In the genomic region with DNA sequence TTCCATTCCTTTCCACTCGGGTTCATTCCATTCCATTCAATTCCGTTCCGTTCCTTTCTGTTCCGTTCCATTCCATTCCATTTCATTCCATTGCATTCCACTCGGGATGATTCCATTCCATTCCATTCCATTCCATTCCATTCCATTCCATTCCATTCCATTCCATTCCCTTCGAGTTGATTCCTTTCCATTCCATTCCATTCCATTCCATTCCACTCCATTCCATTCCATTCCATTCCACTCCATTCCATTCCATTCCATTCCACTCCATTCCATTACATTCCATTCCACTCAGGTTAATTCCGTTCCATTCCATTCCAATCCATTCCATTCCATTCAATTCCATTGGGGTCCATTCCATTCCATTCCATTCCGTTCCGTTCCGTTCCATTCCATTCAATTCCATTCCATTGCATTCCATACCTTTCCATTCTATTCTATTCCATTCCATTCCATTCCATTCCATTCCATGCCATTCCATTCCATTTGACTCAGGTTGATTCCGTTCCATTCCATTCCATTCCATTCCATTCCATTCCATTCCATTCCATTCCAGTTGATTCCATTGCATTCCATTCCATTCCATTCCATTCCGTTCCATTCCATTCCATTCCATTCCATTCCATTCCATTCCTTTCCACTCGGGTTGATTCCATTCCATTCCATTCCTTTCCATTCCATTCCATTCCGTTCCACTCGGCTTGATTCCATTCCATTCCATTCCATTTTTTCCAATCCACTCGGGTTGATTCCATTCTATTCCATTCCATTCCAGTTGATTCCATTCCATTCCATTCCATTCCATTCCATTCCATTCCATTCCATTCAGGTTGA, we compare ENCODE assay signal across 8 cellular contexts.
A peak's percentile ranks its signal among the peaks of the same experiment; 100 is the strongest.
DNase-seq lines count a peak whose midpoint lies in the region; ATAC-seq, FAIRE-seq and TF ChIP-seq lines count a peak whose summit lies in the region.
"Not testable (repeated sequence)": the region's sequence is repeated elsewhere in the genome, so short reads cannot be mapped to it uniquely, and the experiment has no call there.

No MANE protein-coding gene starts in this region.

- H3K4me3 ChIP-seq in K562; right cardiac atrium (ENCODE audit: low read length): not testable (repeated sequence)

- H3K27me3 ChIP-seq in CD4-positive, alpha-beta T cell (ENCODE audit: control insufficient read depth, insufficient read depth, low read length); K562 (ENCODE audit: control insufficient read depth in 2 of 2, insufficient read depth in 2 of 2, low read length in 2 of 2); right cardiac atrium (ENCODE audit: control insufficient read depth, insufficient read depth): not testable (repeated sequence)

- H3K27ac ChIP-seq in CD4-positive, alpha-beta T cell (ENCODE audit: low read depth, low read length); K562 (ENCODE audit: extremely low read depth, low read depth, low read length); right cardiac atrium (ENCODE audit: low read length): not testable (repeated sequence)

- TF ChIP-seq POLR2A in K562 (conservative IDR thresholded peaks at IDR 0.05) = not testable (repeated sequence)

- peak; percentile 48 for ATAC-seq in CD4-positive, alpha-beta T cell (ENCODE audit: poor library complexity)
- ATAC-seq in GM19395 (IDR thresholded peaks at IDR 0.05; ENCODE audit: unreplicated experiment) = peak; percentile 69
- ATAC-seq in HG02571 (IDR thresholded peaks at IDR 0.05; ENCODE audit: unreplicated experiment) = peak; percentile 40
- ATAC-seq in HG03103 (IDR thresholded peaks at IDR 0.05; ENCODE audit: low read depth, unreplicated experiment) = peak; percentile 47
- peak; percentile 71 for ATAC-seq in K562
- peak; percentile 86 to 88 for ATAC-seq in right cardiac atrium

- TF ChIP-seq CTCF in CD4-positive, alpha-beta T cell (IDR thresholded peaks at IDR 0.05); K562 (IDR thresholded peaks at IDR 0.05 in 2 of 3, conservative IDR thresholded peaks at IDR 0.05 in 1 of 3; ENCODE audit: insufficient read depth in 2 of 3, low read depth in 1 of 3, low read length in 3 of 3); osteocyte (IDR thresholded peaks at IDR 0.05): not testable (repeated sequence)

- POLR2A ChIA-PET in CD4-positive, alpha-beta T cell (lab: Charles Lee); K562 (lab: Yijun Ruan, JAX): not testable (repeated sequence)

- CTCF ChIA-PET in CD4-positive, alpha-beta T cell (lab: Charles Lee); K562 (lab: Yijun Ruan, JAX; ENCODE audit: low intra/inter-chr PET ratio): not testable (repeated sequence)

- H3K9ac ChIP-seq in K562 (ENCODE audit: insufficient read depth in 1 of 2, low read depth in 2 of 2, low read length in 2 of 2) = not testable (repeated sequence)

- not testable (repeated sequence) for H3K27ac Mint-ChIP-seq in CD4-positive, alpha-beta T cell; osteocyte (ENCODE audit: unreplicated experiment)

- TF ChIP-seq EP300 in K562 (IDR thresholded peaks at IDR 0.05; ENCODE audit: low read length) = not testable (repeated sequence)

- not testable (repeated sequence) for TF ChIP-seq RAD21 in K562 (CRISPR knock-in tag; conservative IDR thresholded peaks at IDR 0.05 in 1 of 2, IDR thresholded peaks at IDR 0.05 in 1 of 2)

- in situ Hi-C loops in K562 (cut with MboI) = not testable (repeated sequence)

- not testable (repeated sequence) for H3K4me1 ChIP-seq in K562 (replicated peaks in 1 of 2; ENCODE audit: control insufficient read depth in 2 of 2, insufficient read depth in 2 of 2, low read length in 2 of 2); right cardiac atrium (ENCODE audit: control insufficient read depth, insufficient read depth, low read length)

- not testable (repeated sequence) for H3K36me3 ChIP-seq in K562 (ENCODE audit: control insufficient read depth, insufficient read depth, low read length)

- not testable (repeated sequence) for DNase-seq in CD4-positive, alpha-beta T cell; K562 (ENCODE audit: extremely low read depth in 1 of 4, low spot score in 3 of 4); right cardiac atrium
- peak; percentile 47 for DNase-seq in NAMALWA (ENCODE audit: low spot score)
- DNase-seq in osteocyte (ENCODE audit: extremely low spot score, unreplicated experiment) = peak; percentile 84

- not testable (repeated sequence) for H3K9me1 ChIP-seq in K562 (ENCODE audit: control insufficient read depth, insufficient read depth, low read length)

- BruUV-seq in K562 (replicated peaks; lab: Mats Ljungman, UMichigan) = not testable (repeated sequence)

- not testable (repeated sequence) for FAIRE-seq in K562 (lab: Jason Lieb, UNC)

- peaks cover 31% of the 10 kb centered on the region for H3K9me3 Mint-ChIP-seq in CD4-positive, alpha-beta T cell
- H3K9me3 Mint-ChIP-seq in osteocyte (ENCODE audit: unreplicated experiment) = peaks cover 24% of the 10 kb centered on the region

- not testable (repeated sequence) for H3K4me2 ChIP-seq in K562 (ENCODE audit: insufficient read depth, low read length)

- H3K4me1 Mint-ChIP-seq in CD4-positive, alpha-beta T cell (ENCODE audit: low read depth); osteocyte (ENCODE audit: unreplicated experiment): not testable (repeated sequence)

- peaks cover 37% of the 10 kb centered on the region for H3K36me3 Mint-ChIP-seq in CD4-positive, alpha-beta T cell (ENCODE audit: low read depth)
- H3K36me3 Mint-ChIP-seq in osteocyte (ENCODE audit: unreplicated experiment) = peaks cover 11% of the 10 kb centered on the region

- not testable (repeated sequence) for H3K27me3 Mint-ChIP-seq in CD4-positive, alpha-beta T cell; osteocyte (ENCODE audit: unreplicated experiment)

- H3K4me3 Mint-ChIP-seq in CD4-positive, alpha-beta T cell; osteocyte (ENCODE audit: unreplicated experiment): not testable (repeated sequence)

- H4K20me1 ChIP-seq in K562 (replicated peaks; ENCODE audit: control insufficient read depth, insufficient read depth, low read length) = not testable (repeated sequence)

- WGBS in K562 (ENCODE audit: insufficient coverage, low coverage, missing lambda C conversion rate) = 2% methylated on average over 16 of the region's 16 CpGs
- 63% methylated on average over 16 of the region's 16 CpGs for WGBS in right cardiac atrium

- H3K9me3 ChIP-seq in CD4-positive, alpha-beta T cell (ENCODE audit: control insufficient read depth, low read length) = peaks cover 67% of the 10 kb centered on the region
- H3K9me3 ChIP-seq in K562 (replicated peaks; ENCODE audit: control insufficient read depth, insufficient read depth, low read depth, low read length); right cardiac atrium (ENCODE audit: control insufficient read depth, low read length): not testable (repeated sequence)

- intact Hi-C loops in CD4-positive, alpha-beta T cell (cut with DNase I, micrococcal nuclease); K562 (cut with micrococcal nuclease); right cardiac atrium (cut with DNase I): not testable (repeated sequence)

- not testable (repeated sequence) for H2AFZ ChIP-seq in K562 (ENCODE audit: low read depth, low read length)

- H3K79me2 ChIP-seq in K562 (ENCODE audit: control insufficient read depth, insufficient read depth, low read length) = not testable (repeated sequence)
